9 cellular contexts compared by ENCODE assay signal in genomic region chr9:112249277-112249676, GRCh38.
DNase-seq lines count a peak whose midpoint lies in the region; ATAC-seq and TF ChIP-seq lines count a peak whose summit lies in the region.
"Had no signal": no experiment of that assay in that cellular context is flagged by ENCODE, and none has a peak within 500 bp of the region (broad histone marks: within the 10 kb centered on the region; RNA-seq: fewer than 3 reads in every experiment).

No MANE protein-coding gene starts in this region.

- no peak overlapping the region for H3K4me3 ChIP-seq in coronary artery

- H3K27ac ChIP-seq in coronary artery: no peak overlapping the region

- peaks cover 3% of the 10 kb centered on the region for H3K9me3 Mint-ChIP-seq in T-helper 2 cell treated with Interferon-gamma antibody and Interleukin-4, amounts not matched to agents 5 μg/mL and 100 μg/mL, for 36 hours
- no peaks in the 10 kb centered on the region for H3K9me3 Mint-ChIP-seq in endothelial cell (ENCODE audit: unreplicated experiment)

- peak; percentile 1 for DNase-seq in SIG-M5 treated with dmso at 0.1 percent for 504 hours (lab: John Stamatoyannopoulos, UW; ENCODE audit: unreplicated experiment)
- DNase-seq in SIG-M5 (lab: John Stamatoyannopoulos, UW): no peak
- no peak for DNase-seq in T-helper 2 cell treated with Interferon-gamma antibody and Interleukin-4, amounts not matched to agents 5 μg/mL and 100 μg/mL, for 36 hours (ENCODE audit: low spot score)
- peak; percentile 29 for DNase-seq in pulmonary artery endothelial cell (ENCODE audit: low read depth, low spot score)
- DNase-seq in NCI-H146 (lab: John Stamatoyannopoulos, UW): no peak
- DNase-seq in coronary artery (ENCODE audit: low spot score): no peak
- DNase-seq in endothelial cell (ENCODE audit: low spot score): no peak
- DNase-seq: T1000 had no signal

- H3K27me3 Mint-ChIP-seq in T-helper 2 cell treated with Interferon-gamma antibody and Interleukin-4, amounts not matched to agents 5 μg/mL and 100 μg/mL, for 36 hours (ENCODE audit: low read depth): no peaks in the 10 kb centered on the region
- peaks cover 1% of the 10 kb centered on the region for H3K27me3 Mint-ChIP-seq in endothelial cell (ENCODE audit: unreplicated experiment)

- TF ChIP-seq CTCF in coronary artery (IDR thresholded peaks at IDR 0.05): no peak
- TF ChIP-seq CTCF in endothelial cell (IDR thresholded peaks at IDR 0.05; ENCODE audit: unreplicated experiment): no peak

- peaks cover 46% of the 10 kb centered on the region for H3K36me3 Mint-ChIP-seq in T-helper 2 cell treated with Interferon-gamma antibody and Interleukin-4, amounts not matched to agents 5 μg/mL and 100 μg/mL, for 36 hours (ENCODE audit: low read depth)
- no peaks in the 10 kb centered on the region for H3K36me3 Mint-ChIP-seq in endothelial cell (ENCODE audit: low read depth, unreplicated experiment)

- H3K4me1 Mint-ChIP-seq in T-helper 2 cell treated with Interferon-gamma antibody and Interleukin-4, amounts not matched to agents 5 μg/mL and 100 μg/mL, for 36 hours (ENCODE audit: low read depth): peaks cover 20% of the 10 kb centered on the region
- H3K4me1 Mint-ChIP-seq in endothelial cell (ENCODE audit: unreplicated experiment): no peaks in the 10 kb centered on the region

- H3K27ac Mint-ChIP-seq in T-helper 2 cell treated with Interferon-gamma antibody and Interleukin-4, amounts not matched to agents 5 μg/mL and 100 μg/mL, for 36 hours: peak overlapping the region; percentile 9
- H3K27ac Mint-ChIP-seq in endothelial cell (ENCODE audit: unreplicated experiment): no peak overlapping the region

- peak; percentile 83 for ATAC-seq in HG02973 (IDR thresholded peaks at IDR 0.05; ENCODE audit: unreplicated experiment)

- no peak overlapping the region for H3K4me3 Mint-ChIP-seq in T-helper 2 cell treated with Interferon-gamma antibody and Interleukin-4, amounts not matched to agents 5 μg/mL and 100 μg/mL, for 36 hours
- H3K4me3 Mint-ChIP-seq in endothelial cell (ENCODE audit: unreplicated experiment): no peak overlapping the region

Comparison
In these comparisons a context has a peak if more than half of its experiments do, and no peak if none do; other contexts are left out.
1. DNase-seq: peak in SIG-M5 treated with dmso at 0.1 percent for 504 hours (single experiment) and pulmonary artery endothelial cell (single experiment); none in SIG-M5 (single experiment), T-helper 2 cell treated with Interferon-gamma antibody and Interleukin-4, amounts not matched to agents 5 μg/mL and 100 μg/mL, for 36 hours (single experiment), NCI-H146 (single experiment), coronary artery (single experiment) and endothelial cell (single experiment).